18 cellular contexts compared by ENCODE assay signal in genomic region chr4:189062047-189062820, GRCh38.
DNase-seq lines count a peak whose midpoint lies in the region; ATAC-seq and TF ChIP-seq lines count a peak whose summit lies in the region.
"Had no signal": no experiment of that assay in that cellular context is flagged by ENCODE, and none has a peak within 500 bp of the region (broad histone marks: within the 10 kb centered on the region; RNA-seq: fewer than 3 reads in every experiment).

No MANE protein-coding gene starts in this region.

- H3K4me3 ChIP-seq in HCT116 (replicated peaks in 1 of 2; ENCODE audit: low read depth in 1 of 2, low read length in 2 of 2) (no peak overlapping the region), endodermal cell (ENCODE audit: low read length) (no peak overlapping the region), mesendoderm (ENCODE audit: low read length) (no peak overlapping the region), osteoblast (ENCODE audit: insufficient read depth, low read length) (no peak overlapping the region)
- H3K4me3 ChIP-seq: MG63 had no signal

- no peak overlapping the region for H3K23ac ChIP-seq in mesendoderm (ENCODE audit: low read length)

- RAD21 ChIA-PET in HCT116 (lab: Charles Lee; ENCODE audit: low non-redundant PET in 1 of 2, low total read pairs in 2 of 2, uncharacterized antibody in 2 of 2, unreplicated experiment in 2 of 2) = no interaction called here

- H3K36me3 Mint-ChIP-seq in endodermal cell (ENCODE audit: low read depth) = no peaks in the 10 kb centered on the region

- H2BK120ac ChIP-seq in mesendoderm (ENCODE audit: low read depth, low read length) = no peak overlapping the region

- H3K36me3 ChIP-seq in HCT116 (ENCODE audit: control insufficient read depth in 1 of 2, insufficient read depth in 2 of 2, low read length in 2 of 2) (no peaks in the 10 kb centered on the region), endodermal cell (ENCODE audit: control insufficient read depth, insufficient read depth, low read length) (no peaks in the 10 kb centered on the region), mesendoderm (ENCODE audit: control insufficient read depth, insufficient read depth, low read length) (no peaks in the 10 kb centered on the region), osteoblast (ENCODE audit: insufficient read depth, low read length) (no peaks in the 10 kb centered on the region)
- H3K36me3 ChIP-seq: MG63 had no signal

- H2AK5ac ChIP-seq in mesendoderm (ENCODE audit: low read length) = no peak overlapping the region

- no peaks in the 10 kb centered on the region for H3K9me3 ChIP-seq in HCT116 (ENCODE audit: control insufficient read depth in 1 of 2, insufficient read depth in 1 of 2, low read depth in 1 of 2, low read length in 2 of 2)
- peaks cover 18% of the 10 kb centered on the region for H3K9me3 ChIP-seq in endodermal cell (ENCODE audit: control insufficient read depth, low read length)
- H3K9me3 ChIP-seq in osteoblast (ENCODE audit: low read depth, low read length) = peaks cover 3% of the 10 kb centered on the region
- H3K9me3 ChIP-seq: MG63 had no signal

- peaks cover 13% of the 10 kb centered on the region for H3K4me1 Mint-ChIP-seq in endodermal cell

- H2BK15ac ChIP-seq in mesendoderm (replicated peaks; ENCODE audit: low read depth) = no peak overlapping the region

- H3K27ac Mint-ChIP-seq in endodermal cell = no peak overlapping the region

- H3K79me1 ChIP-seq in mesendoderm (ENCODE audit: low read length) = no peaks in the 10 kb centered on the region

- no peak for TF ChIP-seq POLR2A in HCT116 (IDR thresholded peaks at IDR 0.05; ENCODE audit: borderline replicate concordance, extremely low read depth, insufficient read depth, insufficient read length)

- no peaks in the 10 kb centered on the region for H3K9me3 Mint-ChIP-seq in endodermal cell

- no peak overlapping the region for H4K8ac ChIP-seq in mesendoderm (ENCODE audit: low read depth, low read length)

- no peak overlapping the region for H2BK5ac ChIP-seq in mesendoderm (ENCODE audit: low read length)

- DNase-seq in HCT116 (ENCODE audit: low read depth, low spot score) (no peak), SK-MEL-5 (ENCODE audit: low read depth, low spot score) (peak; percentile 33), endodermal cell (peak; percentile 58), mesendoderm (peak; percentile 45), NOMO-1 treated with DMSO at 0.1 percent for 48 hours (lab: John Stamatoyannopoulos, UW; ENCODE audit: unreplicated experiment) (no peak), osteoblast (ENCODE audit: insufficient read length, low spot score, missing footprints) (no peak)
- DNase-seq in stimulated activated CD4-positive, alpha-beta T cell treated with anti-CD3 and anti-CD28 coated beads, Interleukin-4, amount 100 ng/mL, for 24 hours = no peak
- DNase-seq: DMS153, GOT3, KG1, MG63, NCI-H2029, NCI-H446 treated with DMSO at 0.1 percent for 48 hours, NCI-H526, NCI-H82, SHP77 had no signal

- BruUV-seq in HCT116 (replicated peaks; lab: Mats Ljungman, UMichigan) = no TSS peak

- no peak overlapping the region for H3K18ac ChIP-seq in mesendoderm (ENCODE audit: low read length)

- peak; percentile 53 for ATAC-seq in HCT116
- ATAC-seq: Panc1 had no signal

- H3K9ac ChIP-seq in HCT116 (ENCODE audit: low read length) (no peak overlapping the region), endodermal cell (ENCODE audit: extremely low read depth, low read length, poor library complexity, severe bottlenecking) (no peak overlapping the region), mesendoderm (ENCODE audit: low read length) (no peak overlapping the region)

- no peaks in the 10 kb centered on the region for H3K9me2 ChIP-seq in HCT116 (ENCODE audit: insufficient read depth)

- TF ChIP-seq RAD21 in HCT116 (IDR thresholded peaks at IDR 0.05; ENCODE audit: low read depth) = peak; percentile 38

- H3K4me1 ChIP-seq in HCT116 (ENCODE audit: control insufficient read depth in 1 of 2, insufficient read depth in 2 of 2, low read length in 2 of 2) (no peaks in the 10 kb centered on the region), endodermal cell (ENCODE audit: control insufficient read depth, insufficient read depth, low read length) (no peaks in the 10 kb centered on the region), mesendoderm (ENCODE audit: control insufficient read depth, low read depth, low read length) (no peaks in the 10 kb centered on the region), osteoblast (ENCODE audit: insufficient read depth, low read length) (peaks cover 3% of the 10 kb centered on the region)

- H3K56ac ChIP-seq in mesendoderm (ENCODE audit: low read length) = no peak overlapping the region

- intact Hi-C loops in HCT116 (cut with micrococcal nuclease) = loop anchor here (5.0 kb wide), 1 partner anchor 280 kb away; no protein-coding TSS in a partner anchor

- in situ Hi-C loops in SK-MEL-5 (cut with HindIII; ENCODE audit: low pct_unique_long_range_greater_than_20kb, low sequenced_read_pairs) = no loop called here

- TF ChIP-seq CTCF in HCT116 (IDR thresholded peaks at IDR 0.05 in 2 of 3, conservative IDR thresholded peaks at IDR 0.05 in 1 of 3; ENCODE audit: borderline replicate concordance in 1 of 3, insufficient read depth in 1 of 3, low read depth in 2 of 3, low read length in 2 of 3) (peak; percentile 5 to 36 (median 20); a peak in 3 of 6 replicates), endodermal cell (conservative IDR thresholded peaks at IDR 0.05) (peak; percentile 66), osteoblast (IDR thresholded peaks at IDR 0.05; ENCODE audit: extremely low read depth, low read depth, low read length) (no peak)

- H3K27ac ChIP-seq in HCT116 (ENCODE audit: low read depth, low read length) (no peak overlapping the region), endodermal cell (ENCODE audit: low read depth, low read length) (no peak overlapping the region), mesendoderm (ENCODE audit: low read depth, low read length) (no peak overlapping the region), osteoblast (ENCODE audit: low read depth, low read length) (no peak overlapping the region)
- H3K27ac ChIP-seq: RWPE1 had no signal

- H3K27me3 Mint-ChIP-seq in endodermal cell (ENCODE audit: insufficient read depth) = no peaks in the 10 kb centered on the region

- 89% methylated on average over 2 of the region's 2 CpGs; no CpG with 5 or more reads in 1 of the 2 experiments for WGBS in endodermal cell (ENCODE audit: insufficient coverage in 1 of 2, insufficient read length in 1 of 2), 2 experiments
- WGBS in mesendoderm (ENCODE audit: extremely low coverage, insufficient coverage, low lambda C conversion rate) = no CpG with 5 or more reads among the region's 2 CpGs

- POLR2A ChIA-PET in HCT116 (lab: Charles Lee) = no interaction called here

- H3K4ac ChIP-seq in mesendoderm (ENCODE audit: low read depth, low read length) = no peak overlapping the region

- H3K27me3 ChIP-seq in HCT116 (ENCODE audit: insufficient read depth, low read length) = no peaks in the 10 kb centered on the region
- no peaks in the 10 kb centered on the region for H3K27me3 ChIP-seq in endodermal cell (ENCODE audit: control insufficient read depth, insufficient read depth, low read length, poor library complexity, severe bottlenecking)
- H3K27me3 ChIP-seq in mesendoderm (ENCODE audit: insufficient read depth, low read length, poor library complexity) = no peaks in the 10 kb centered on the region
- no peaks in the 10 kb centered on the region for H3K27me3 ChIP-seq in osteoblast (ENCODE audit: insufficient read depth, low read length)
- H3K27me3 ChIP-seq: MG63 had no signal

- no peak overlapping the region for H3K4me3 Mint-ChIP-seq in endodermal cell

- H4K20me1 ChIP-seq in HCT116 (ENCODE audit: insufficient read depth) (no peaks in the 10 kb centered on the region), osteoblast (ENCODE audit: insufficient read depth, low read length) (no peaks in the 10 kb centered on the region)

- no peak overlapping the region for H4K5ac ChIP-seq in mesendoderm (ENCODE audit: low read length)

- H2AFZ ChIP-seq in HCT116 (ENCODE audit: low read depth, low read length, poor library complexity, severe bottlenecking) = no peak overlapping the region
- no peak overlapping the region for H2AFZ ChIP-seq in osteoblast (ENCODE audit: low read length)

- no peaks in the 10 kb centered on the region for H3K79me2 ChIP-seq in HCT116 (ENCODE audit: insufficient read depth, low read length)
- no peaks in the 10 kb centered on the region for H3K79me2 ChIP-seq in mesendoderm (ENCODE audit: control insufficient read depth, insufficient read depth, low read length)
- H3K79me2 ChIP-seq in osteoblast (ENCODE audit: insufficient read depth, low read length) = no peaks in the 10 kb centered on the region

- CTCF ChIA-PET in HCT116 (lab: Charles Lee) = no interaction called here

- H3K4me2 ChIP-seq in HCT116 (ENCODE audit: low read length) (no peak overlapping the region), mesendoderm (ENCODE audit: low read length) (no peak overlapping the region), osteoblast (ENCODE audit: insufficient read depth, low read length) (no peak overlapping the region)

TF ChIP-seq in HCT116, 20 proteins besides CTCF, POLR2A, EP300 and RAD21 (continues in another document):
- TF ChIP-seq FOSL1 (IDR thresholded peaks at IDR 0.05; ENCODE audit: low read depth) (no peak), ELF1 (IDR thresholded peaks at IDR 0.05; ENCODE audit: borderline replicate concordance, low read depth) (no peak), ZBTB33 (IDR thresholded peaks at IDR 0.05; ENCODE audit: extremely low read depth, insufficient replicate concordance, low read length) (no peak), JUND (IDR thresholded peaks at IDR 0.05) (no peak), TCF7L2 (IDR thresholded peaks at IDR 0.05; ENCODE audit: borderline replicate concordance, extremely low read depth, insufficient read depth, insufficient read length) (no peak), CEBPB (IDR thresholded peaks at IDR 0.05; ENCODE audit: low read depth) (no peak), EZH2 (IDR thresholded peaks at IDR 0.05) (no peak), EZH2phosphoT487 (IDR thresholded peaks at IDR 0.05; ENCODE audit: borderline replicate concordance) (no peak)

Comparison
In these comparisons a context has a peak if more than half of its experiments do, and no peak if none do; other contexts are left out.
1. DNase-seq: peak in SK-MEL-5 (single experiment), endodermal cell (single experiment) and mesendoderm (single experiment); none in HCT116 (single experiment), stimulated activated CD4-positive, alpha-beta T cell treated with anti-CD3 and anti-CD28 coated beads, Interleukin-4, amount 100 ng/mL, for 24 hours (single experiment), NOMO-1 treated with DMSO at 0.1 percent for 48 hours (single experiment) and osteoblast (single experiment).